ENCODE assay signal across 1 cellular context in genomic region chr2:54207666-54208195, GRCh38.
TF ChIP-seq lines count a peak whose summit lies in the region.

No MANE protein-coding gene starts in this region.

TF ChIP-seq in HepG2, 621 proteins besides CTCF, POLR2A, EP300 and RAD21 (continued from another document and continues in another):
- TF ChIP-seq TIGD3 (CRISPR knock-in tag; IDR thresholded peaks at IDR 0.05; ENCODE audit: borderline replicate concordance) (no peak), FOXC1 (CRISPR knock-in tag; IDR thresholded peaks at IDR 0.05; ENCODE audit: borderline replicate concordance) (no peak), NR1H2 (CRISPR knock-in tag; IDR thresholded peaks at IDR 0.05; ENCODE audit: borderline replicate concordance, low read depth) (no peak), NR3C1 (CRISPR knock-in tag; IDR thresholded peaks at IDR 0.05) (no peak), SCMH1 (CRISPR knock-in tag; IDR thresholded peaks at IDR 0.05; ENCODE audit: borderline replicate concordance) (no peak), SKI (IDR thresholded peaks at IDR 0.05; ENCODE audit: partially characterized antibody) (no peak), SOX6 (IDR thresholded peaks at IDR 0.05) (no peak), SOX6 (CRISPR knock-in tag; IDR thresholded peaks at IDR 0.05) (peak; percentile 100), PAWR (CRISPR knock-in tag; IDR thresholded peaks at IDR 0.05; ENCODE audit: borderline replicate concordance) (no peak), MTA3 (CRISPR knock-in tag; IDR thresholded peaks at IDR 0.05) (no peak), ZNF260 (CRISPR knock-in tag; IDR thresholded peaks at IDR 0.05; ENCODE audit: borderline replicate concordance, low read depth) (no peak), ZNF615 (CRISPR knock-in tag; IDR thresholded peaks at IDR 0.05; ENCODE audit: borderline replicate concordance) (no peak; the same call in 1 of the 2 replicates), HNF4G (IDR thresholded peaks at IDR 0.05; ENCODE audit: borderline replicate concordance, low read depth, low read length) (peak; percentile 82), HNF4G (CRISPR knock-in tag; IDR thresholded peaks at IDR 0.05; ENCODE audit: borderline replicate concordance, low read depth) (no peak), HOXA5 (CRISPR knock-in tag; IDR thresholded peaks at IDR 0.05) (peak; percentile 56; the same call in 1 of the 2 replicates), LCORL (IDR thresholded peaks at IDR 0.05) (peak; percentile 98), LCORL (CRISPR knock-in tag; IDR thresholded peaks at IDR 0.05) (peak; percentile 98), GRHL1 (CRISPR knock-in tag; conservative IDR thresholded peaks at IDR 0.05) (no peak), TOPORS (CRISPR knock-in tag; IDR thresholded peaks at IDR 0.05) (no peak), ZNF564 (CRISPR knock-in tag; IDR thresholded peaks at IDR 0.05) (peak; percentile 48; the same call in 1 of the 2 replicates), RAD51 (IDR thresholded peaks at IDR 0.05; ENCODE audit: borderline replicate concordance) (no peak), ZNF101 (CRISPR knock-in tag; IDR thresholded peaks at IDR 0.05; ENCODE audit: borderline replicate concordance, low read depth) (no peak), MEF2D (CRISPR knock-in tag; IDR thresholded peaks at IDR 0.05) (no peak), JUN (CRISPR knock-in tag; IDR thresholded peaks at IDR 0.05) (no peak), ZNF274 (CRISPR knock-in tag; IDR thresholded peaks at IDR 0.05) (no peak), ZNF678 (CRISPR knock-in tag; IDR thresholded peaks at IDR 0.05) (no peak), REL (CRISPR knock-in tag; conservative IDR thresholded peaks at IDR 0.05) (no peak), XBP1 (CRISPR knock-in tag; IDR thresholded peaks at IDR 0.05) (no peak), NPAS2 (CRISPR knock-in tag; IDR thresholded peaks at IDR 0.05; ENCODE audit: borderline replicate concordance) (no peak), FOXO1 (CRISPR knock-in tag; IDR thresholded peaks at IDR 0.05) (peak; percentile 95), PHB2 (IDR thresholded peaks at IDR 0.05; ENCODE audit: partially characterized antibody) (no peak), ATM (IDR thresholded peaks at IDR 0.05; ENCODE audit: borderline replicate concordance) (no peak), CHD4 (IDR thresholded peaks at IDR 0.05; ENCODE audit: borderline replicate concordance, low read length) (peak; percentile 79; the same call in 1 of the 2 replicates), ZNF367 (CRISPR knock-in tag; IDR thresholded peaks at IDR 0.05; ENCODE audit: borderline replicate concordance) (no peak), HIC2 (CRISPR knock-in tag; IDR thresholded peaks at IDR 0.05; ENCODE audit: low read depth) (no peak), ZMYM3 (CRISPR knock-in tag; IDR thresholded peaks at IDR 0.05) (peak; percentile 73; the same call in 1 of the 2 replicates), ZNF614 (CRISPR knock-in tag; IDR thresholded peaks at IDR 0.05; ENCODE audit: borderline replicate concordance) (peak; percentile 97), BHLHE40 (IDR thresholded peaks at IDR 0.05; ENCODE audit: low read length) (peak; percentile 41; the same call in 1 of the 2 replicates), MTF1 (CRISPR knock-in tag; IDR thresholded peaks at IDR 0.05) (no peak), FOXP4 (CRISPR knock-in tag; IDR thresholded peaks at IDR 0.05) (peak; percentile 89), RERE (CRISPR knock-in tag; IDR thresholded peaks at IDR 0.05; ENCODE audit: low read depth) (peak; percentile 89), ZFP91 (CRISPR knock-in tag; IDR thresholded peaks at IDR 0.05; ENCODE audit: borderline replicate concordance) (no peak), ATF4 (CRISPR knock-in tag; IDR thresholded peaks at IDR 0.05) (peak in 1 of 2 experiments; percentile 83; a peak in 2 of 4 replicates), RCOR2 (CRISPR knock-in tag; IDR thresholded peaks at IDR 0.05) (peak; percentile 97), RFXANK (CRISPR knock-in tag; IDR thresholded peaks at IDR 0.05) (no peak), PHF5A (CRISPR knock-in tag; IDR thresholded peaks at IDR 0.05; ENCODE audit: low read depth, unreplicated experiment) (no peak), ZNF44 (CRISPR knock-in tag; IDR thresholded peaks at IDR 0.05) (no peak), MAFK (conservative IDR thresholded peaks at IDR 0.05 in 1 of 2, IDR thresholded peaks at IDR 0.05 in 1 of 2; ENCODE audit: low read length in 2 of 2) (no peak), ZNF850 (CRISPR knock-in tag; conservative IDR thresholded peaks at IDR 0.05) (no peak), ZNF720 (CRISPR knock-in tag; IDR thresholded peaks at IDR 0.05) (no peak), RFX1 (IDR thresholded peaks at IDR 0.05) (no peak), FOSL2 (CRISPR knock-in tag; IDR thresholded peaks at IDR 0.05) (peak; percentile 86), XRCC5 (optimal IDR thresholded peaks at IDR 0.05; ENCODE audit: low read length) (no peak), ZNF280B (CRISPR knock-in tag; IDR thresholded peaks at IDR 0.05; ENCODE audit: borderline replicate concordance) (no peak), REPIN1 (CRISPR knock-in tag; IDR thresholded peaks at IDR 0.05; ENCODE audit: borderline replicate concordance, low read depth) (peak; percentile 57; the same call in 1 of the 2 replicates), ZFP82 (CRISPR knock-in tag; IDR thresholded peaks at IDR 0.05; ENCODE audit: borderline replicate concordance) (no peak)
